Comparison of ENCODE assay signal across 7 cellular contexts in the genomic region with DNA sequence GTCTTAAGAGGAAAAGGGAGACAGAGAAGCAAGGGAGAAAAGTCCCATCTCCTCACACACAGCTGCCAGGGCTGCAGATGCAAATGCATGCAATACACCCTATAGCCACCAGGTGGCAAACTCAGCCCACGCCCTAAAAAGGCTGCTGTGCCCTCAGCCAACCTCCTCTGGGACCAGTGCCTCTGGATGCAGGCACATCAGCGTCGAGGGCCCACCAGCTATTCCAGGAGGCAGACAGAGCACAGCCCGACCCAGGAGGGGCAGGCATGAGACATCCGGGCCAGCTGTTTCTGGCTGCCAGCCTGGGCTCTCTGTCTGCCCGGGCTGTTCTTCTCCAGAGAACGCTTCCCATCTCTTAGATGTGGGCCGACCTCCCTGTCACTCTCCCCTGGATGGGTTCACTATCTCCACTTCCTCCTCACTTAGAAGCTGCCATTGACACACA. TPM values are rescaled to one million over a fixed set of nuclear protein-coding genes. Genes with fewer than 3 reads are reported as not detected.
A peak's percentile ranks its signal among the peaks of the same experiment; 100 is the strongest.
DNase-seq lines count a peak whose midpoint lies in the region; ATAC-seq, FAIRE-seq and TF ChIP-seq lines count a peak whose summit lies in the region.

No MANE protein-coding gene starts in this region.

- no peaks in the 10 kb centered on the region for H3K27me3 Mint-ChIP-seq in T-helper 17 cell

- H3K36me3 ChIP-seq in left ventricle myocardium inferior (peaks cover 63% of the 10 kb centered on the region), vagina (peaks cover 0 to 34% of the 10 kb centered on the region in 2 donors)

- peak overlapping the region; percentile 83 for H3K27ac Mint-ChIP-seq in T-helper 17 cell

- peak; percentile 79 for DNase-seq in GM12892 (ENCODE audit: insufficient read length)
- peak; percentile 66 for DNase-seq in NCI-H1105 (lab: John Stamatoyannopoulos, UW)
- peak; percentile 47 to 71 (median 52) for DNase-seq in T-helper 17 cell
- peak; percentile 49 for DNase-seq in amniotic epithelial cell (ENCODE audit: low read depth)
- peak; percentile 75 for DNase-seq in left ventricle myocardium inferior
- peak; percentile 86 for DNase-seq in putamen (ENCODE audit: low spot score)
- no peak for DNase-seq in vagina (ENCODE audit: extremely low spot score in 2 of 2)

- H3K4me3 ChIP-seq in left ventricle myocardium inferior (no peak overlapping the region), vagina (no peak overlapping the region)

- H3K4me1 ChIP-seq in left ventricle myocardium inferior (peaks cover 22% of the 10 kb centered on the region), vagina (no peaks in the 10 kb centered on the region)

- intact Hi-C loops in left ventricle myocardium inferior (cut with micrococcal nuclease): loop anchor here (2.0 to 10.0 kb wide), 2 partner anchors 55 to 103 kb away; no protein-coding TSS in a partner anchor
- intact Hi-C loops in vagina (cut with DNase I): loop anchor here (5.0 to 10.0 kb wide), 2 partner anchors 37 to 245 kb away; partner anchors contain the start of gene GDPD5

- peaks cover 37% of the 10 kb centered on the region for H3K4me1 Mint-ChIP-seq in T-helper 17 cell

- FAIRE-seq in GM12892 (lab: Jason Lieb, UNC): peak; percentile 88

- TF ChIP-seq POLR2A in GM12892 (IDR thresholded peaks at IDR 0.05; ENCODE audit: low read depth, low read length): no peak
- TF ChIP-seq POLR2A in vagina (IDR thresholded peaks at IDR 0.05): no peak

- TF ChIP-seq CTCF in left ventricle myocardium inferior (IDR thresholded peaks at IDR 0.05; ENCODE audit: borderline replicate concordance) (peak; percentile 99), vagina (IDR thresholded peaks at IDR 0.05) (peak; percentile 96 to 99 (median 97))

- H3K27me3 ChIP-seq in left ventricle myocardium inferior (ENCODE audit: low read depth): no peaks in the 10 kb centered on the region
- H3K27me3 ChIP-seq in vagina: no peaks in the 10 kb centered on the region

- H3K9me3 ChIP-seq in T-helper 17 cell (ENCODE audit: control insufficient read depth, low read length, poor library complexity, severe bottlenecking) (no peaks in the 10 kb centered on the region), left ventricle myocardium inferior (replicated peaks) (no peaks in the 10 kb centered on the region), vagina (no peaks in the 10 kb centered on the region)

- peaks cover 8% of the 10 kb centered on the region for H3K36me3 Mint-ChIP-seq in T-helper 17 cell (ENCODE audit: low read depth)

- no peak overlapping the region for H3K4me3 Mint-ChIP-seq in T-helper 17 cell

- ATAC-seq in T-helper 17 cell: peak; percentile 54

- H3K27ac ChIP-seq in left ventricle myocardium inferior (replicated peaks): peak overlapping the region; percentile 59
- H3K27ac ChIP-seq in vagina: peak overlapping the region; percentile 20

RNA-seq across cellular contexts. Expression of gene TPBGL, which starts 39.7 kb away (rescaled TPM):
- polyA plus RNA-seq in GM12892 (2012; ENCODE audit: missing spikeins): not detected
- total RNA-seq in T-helper 17 cell: under 1 TPM; 0.42 to 0.60 TPM
- total RNA-seq in left ventricle myocardium inferior: 0.16 TPM
- 1.7 TPM for total RNA-seq in vagina

Comparison
In these comparisons a context has a peak if more than half of its experiments do, and no peak if none do; other contexts are left out.
1. DNase-seq: peak in GM12892 (single experiment), NCI-H1105 (single experiment), T-helper 17 cell (3 of 3), amniotic epithelial cell (single experiment), left ventricle myocardium inferior (single experiment) and putamen (single experiment); none in vagina (0 of 2).